ENCODE assay signal across 1 cellular context in the genomic region with DNA sequence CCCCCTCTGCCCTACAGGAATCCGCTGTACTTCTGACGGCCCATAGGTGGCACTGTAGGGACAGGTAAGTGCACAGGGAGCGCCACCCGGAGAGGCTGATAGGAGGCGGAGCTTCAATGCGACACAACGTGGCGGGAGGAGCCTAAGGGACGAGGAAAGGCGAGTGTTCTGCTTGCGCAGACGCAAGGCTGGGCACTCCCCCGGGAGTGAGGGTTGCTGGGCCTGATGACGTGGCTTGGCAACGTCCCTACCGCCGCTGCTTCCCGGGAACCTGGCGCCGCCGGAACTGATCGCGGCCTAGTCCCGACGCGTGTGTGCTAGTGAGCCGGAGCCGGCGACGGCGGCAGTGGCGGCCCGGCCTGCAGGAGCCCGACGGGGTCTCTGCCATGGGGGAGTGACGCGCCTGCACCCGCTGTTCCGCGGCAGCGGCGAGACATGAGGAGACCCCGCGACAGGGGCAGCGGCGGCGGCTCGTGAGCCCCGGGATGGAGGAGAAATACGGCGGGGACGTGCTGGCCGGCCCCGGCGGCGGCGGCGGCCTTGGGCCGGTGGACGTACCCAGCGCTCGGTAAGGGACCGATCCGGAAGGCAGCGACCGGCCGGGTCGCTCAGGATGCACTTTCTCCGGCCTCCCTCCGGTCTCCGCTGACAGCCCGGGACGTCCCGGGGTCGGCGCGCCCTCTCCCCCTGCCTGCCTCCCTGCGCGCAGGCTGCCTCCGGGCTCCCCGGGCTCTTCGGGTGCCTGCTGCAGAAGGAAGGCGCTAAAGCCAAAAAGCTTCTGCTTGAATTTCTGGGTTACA.
TF ChIP-seq lines count a peak whose summit lies in the region.

TSS of gene SLC30A5 (plus strand) at position 244 of the 800 bp plus-strand sequence. CDS start at position 486, 242 bp downstream.

TF ChIP-seq in K562, 482 proteins besides CTCF, POLR2A, EP300 and RAD21 (continued from another document and continues in another):
- TF ChIP-seq, protein P1, sequence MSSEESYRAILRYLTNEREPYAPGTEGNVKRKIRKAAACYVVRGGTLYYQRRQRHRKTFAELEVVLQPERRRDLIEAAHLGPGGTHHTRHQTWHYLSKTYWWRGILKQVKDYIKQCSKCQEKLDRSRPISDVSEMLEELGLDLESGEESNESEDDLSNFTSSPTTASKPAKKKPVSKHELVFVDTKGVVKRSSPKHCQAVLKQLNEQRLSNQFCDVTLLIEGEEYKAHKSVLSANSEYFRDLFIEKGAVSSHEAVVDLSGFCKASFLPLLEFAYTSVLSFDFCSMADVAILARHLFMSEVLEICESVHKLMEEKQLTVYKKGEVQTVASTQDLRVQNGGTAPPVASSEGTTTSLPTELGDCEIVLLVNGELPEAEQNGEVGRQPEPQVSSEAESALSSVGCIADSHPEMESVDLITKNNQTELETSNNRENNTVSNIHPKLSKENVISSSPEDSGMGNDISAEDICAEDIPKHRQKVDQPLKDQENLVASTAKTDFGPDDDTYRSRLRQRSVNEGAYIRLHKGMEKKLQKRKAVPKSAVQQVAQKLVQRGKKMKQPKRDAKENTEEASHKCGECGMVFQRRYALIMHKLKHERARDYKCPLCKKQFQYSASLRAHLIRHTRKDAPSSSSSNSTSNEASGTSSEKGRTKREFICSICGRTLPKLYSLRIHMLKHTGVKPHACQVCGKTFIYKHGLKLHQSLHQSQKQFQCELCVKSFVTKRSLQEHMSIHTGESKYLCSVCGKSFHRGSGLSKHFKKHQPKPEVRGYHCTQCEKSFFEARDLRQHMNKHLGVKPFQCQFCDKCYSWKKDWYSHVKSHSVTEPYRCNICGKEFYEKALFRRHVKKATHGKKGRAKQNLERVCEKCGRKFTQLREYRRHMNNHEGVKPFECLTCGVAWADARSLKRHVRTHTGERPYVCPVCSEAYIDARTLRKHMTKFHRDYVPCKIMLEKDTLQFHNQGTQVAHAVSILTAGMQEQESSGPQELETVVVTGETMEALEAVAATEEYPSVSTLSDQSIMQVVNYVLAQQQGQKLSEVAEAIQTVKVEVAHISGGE (CRISPR knock-in tag; IDR thresholded peaks at IDR 0.05): peak in 2 of 3 experiments; percentile 48 to 93; a peak in 4 of 6 replicates
- TF ChIP-seq EP400 (IDR thresholded peaks at IDR 0.05) (peak; percentile 97), CCNT2 (IDR thresholded peaks at IDR 0.05; ENCODE audit: borderline replicate concordance, extremely low read depth, insufficient read length, low read depth, low read length) (peak; percentile 94), RBM22 (IDR thresholded peaks at IDR 0.05; ENCODE audit: low read depth, low read length, poor library complexity, severe bottlenecking) (no peak), HNRNPLL (IDR thresholded peaks at IDR 0.05; ENCODE audit: low read depth, low read length, poor library complexity, severe bottlenecking) (peak; percentile 78), MTA3 (IDR thresholded peaks at IDR 0.05; ENCODE audit: borderline replicate concordance) (peak; percentile 89; the same call in 1 of the 2 replicates), KDM2B (CRISPR knock-in tag; IDR thresholded peaks at IDR 0.05) (peak; percentile 75; the same call in 1 of the 2 replicates), HDAC1 (IDR thresholded peaks at IDR 0.05) (peak in 1 of 2 experiments; percentile 91; a peak in 2 of 4 replicates), HDAC2 (IDR thresholded peaks at IDR 0.05) (no peak), ILK (tag; IDR thresholded peaks at IDR 0.05; ENCODE audit: borderline replicate concordance, low read depth) (no peak), CREM (IDR thresholded peaks at IDR 0.05; ENCODE audit: low read depth) (peak; percentile 97), ZNF395 (CRISPR knock-in tag; IDR thresholded peaks at IDR 0.05) (no peak; the same call in 1 of the 2 replicates), POU5F1 (IDR thresholded peaks at IDR 0.05; ENCODE audit: borderline replicate concordance, low read depth, low read length, partially characterized antibody) (peak; percentile 51), ZFP30 (CRISPR knock-in tag; IDR thresholded peaks at IDR 0.05; ENCODE audit: borderline replicate concordance) (no peak), E2F3 (CRISPR knock-in tag; IDR thresholded peaks at IDR 0.05) (0 out of 2 replicates have a peak, but pooled peaks have one; percentile 39), RNF2 (IDR thresholded peaks at IDR 0.05) (0 out of 2 replicates have a peak, but pooled peaks have one; percentile 26), ZBTB9 (CRISPR knock-in tag; IDR thresholded peaks at IDR 0.05) (0 out of 2 replicates have a peak, but pooled peaks have one; percentile 70), PML (IDR thresholded peaks at IDR 0.05; ENCODE audit: low read length) (peak; percentile 64; the same call in 1 of the 2 replicates), JUNB (CRISPR knock-in tag; conservative IDR thresholded peaks at IDR 0.05) (no peak), EWSR1 (IDR thresholded peaks at IDR 0.05; ENCODE audit: borderline replicate concordance, low read depth, partially characterized antibody) (no peak), ETS1 (conservative IDR thresholded peaks at IDR 0.05; ENCODE audit: control insufficient read depth, low read depth, low read length) (peak; percentile 76), DIDO1 (tag; IDR thresholded peaks at IDR 0.05; ENCODE audit: low read depth) (0 out of 2 replicates have a peak, but pooled peaks have one; percentile 25), ZNF551 (CRISPR knock-in tag; IDR thresholded peaks at IDR 0.05) (no peak), L3MBTL2 (IDR thresholded peaks at IDR 0.05) (peak; percentile 91), RCOR1 (IDR thresholded peaks at IDR 0.05; ENCODE audit: borderline replicate concordance in 1 of 2, low read depth in 2 of 2, low read length in 2 of 2) (peak in 1 of 2 experiments; percentile 58; a peak in 2 of 4 replicates), RAD51 (IDR thresholded peaks at IDR 0.05; ENCODE audit: borderline replicate concordance, low read depth) (no peak), CBX1 (IDR thresholded peaks at IDR 0.05; ENCODE audit: low read depth) (peak; percentile 75; the same call in 1 of the 2 replicates), FOXK2 (conservative IDR thresholded peaks at IDR 0.05 in 1 of 2, IDR thresholded peaks at IDR 0.05 in 1 of 2; ENCODE audit: low read depth in 2 of 2) (peak; percentile 81 to 84)
- TF ChIP-seq, protein P2, sequence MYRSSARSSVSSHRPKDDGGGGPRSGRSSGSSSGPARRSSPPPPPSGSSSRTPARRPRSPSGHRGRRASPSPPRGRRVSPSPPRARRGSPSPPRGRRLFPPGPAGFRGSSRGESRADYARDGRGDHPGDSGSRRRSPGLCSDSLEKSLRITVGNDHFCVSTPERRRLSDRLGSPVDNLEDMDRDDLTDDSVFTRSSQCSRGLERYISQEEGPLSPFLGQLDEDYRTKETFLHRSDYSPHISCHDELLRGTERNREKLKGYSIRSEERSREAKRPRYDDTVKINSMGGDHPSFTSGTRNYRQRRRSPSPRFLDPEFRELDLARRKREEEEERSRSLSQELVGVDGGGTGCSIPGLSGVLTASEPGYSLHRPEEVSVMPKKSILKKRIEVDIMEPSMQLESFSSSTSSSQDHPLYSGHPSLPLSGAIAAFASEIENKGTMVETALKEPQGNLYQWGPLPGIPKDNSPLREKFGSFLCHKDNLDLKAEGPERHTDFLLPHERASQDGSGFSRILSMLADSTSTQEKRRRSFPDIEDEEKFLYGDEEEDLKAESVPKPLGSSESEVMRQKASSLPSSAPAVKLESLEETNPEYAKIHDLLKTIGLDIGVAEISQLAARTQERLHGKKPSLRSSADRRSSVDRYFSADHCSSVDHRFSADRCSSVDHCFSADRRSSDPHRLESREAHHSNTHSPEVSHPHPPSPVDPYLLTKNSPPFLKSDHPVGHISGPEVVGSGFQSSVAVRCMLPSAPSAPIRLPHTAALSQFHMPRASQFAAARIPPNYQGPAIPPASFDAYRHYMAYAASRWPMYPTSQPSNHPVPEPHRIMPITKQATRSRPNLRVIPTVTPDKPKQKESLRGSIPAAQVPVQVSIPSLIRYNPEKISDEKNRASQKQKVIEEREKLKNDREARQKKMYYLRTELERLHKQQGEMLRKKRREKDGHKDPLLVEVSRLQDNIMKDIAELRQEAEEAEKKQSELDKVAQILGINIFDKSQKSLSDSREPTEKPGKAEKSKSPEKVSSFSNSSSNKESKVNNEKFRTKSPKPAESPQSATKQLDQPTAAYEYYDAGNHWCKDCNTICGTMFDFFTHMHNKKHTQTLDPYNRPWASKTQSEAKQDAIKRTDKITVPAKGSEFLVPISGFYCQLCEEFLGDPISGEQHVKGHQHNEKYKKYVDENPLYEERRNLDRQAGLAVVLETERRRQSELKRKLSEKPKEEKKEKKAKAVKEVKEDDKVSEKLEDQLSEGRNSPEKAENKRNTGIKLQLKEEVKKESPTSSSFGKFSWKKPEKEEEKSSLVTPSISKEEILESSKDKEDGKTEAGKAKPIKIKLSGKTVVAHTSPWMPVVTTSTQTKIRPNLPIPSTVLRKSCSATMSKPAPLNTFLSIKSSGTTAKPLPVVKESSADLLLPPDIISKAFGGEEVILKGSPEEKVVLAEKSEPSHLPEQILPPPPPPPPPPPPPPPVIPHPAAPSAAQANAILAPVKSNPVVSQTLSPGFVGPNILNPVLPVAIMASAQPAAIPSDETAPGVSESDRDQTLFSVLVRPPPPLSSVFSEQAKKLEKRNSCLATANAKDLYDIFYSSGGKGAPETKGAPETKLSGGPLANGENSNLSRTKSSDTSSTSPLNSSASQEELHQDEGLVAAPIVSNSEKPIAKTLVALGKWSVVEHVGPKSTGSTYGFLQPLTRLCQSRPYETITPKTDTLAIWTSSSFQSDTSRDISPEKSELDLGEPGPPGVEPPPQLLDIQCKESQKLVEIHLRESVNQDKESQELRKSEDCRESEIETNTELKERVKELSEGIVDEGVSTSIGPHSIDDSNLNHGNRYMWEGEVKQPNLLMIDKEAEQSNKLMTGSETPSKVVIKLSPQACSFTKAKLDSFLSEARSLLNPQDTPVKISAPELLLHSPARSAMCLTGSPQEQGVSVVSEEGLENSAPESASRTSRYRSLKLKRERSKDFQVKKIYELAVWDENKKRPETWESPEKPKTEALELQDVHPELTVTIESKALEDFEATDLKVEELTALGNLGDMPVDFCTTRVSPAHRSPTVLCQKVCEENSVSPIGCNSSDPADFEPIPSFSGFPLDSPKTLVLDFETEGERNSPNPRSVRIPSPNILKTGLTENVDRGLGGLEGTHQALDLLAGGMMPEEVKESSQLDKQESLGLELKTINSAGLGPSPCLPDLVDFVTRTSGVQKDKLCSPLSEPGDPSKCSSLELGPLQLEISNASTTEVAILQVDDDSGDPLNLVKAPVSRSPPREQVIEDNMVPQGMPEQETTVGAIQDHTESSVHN (IDR thresholded peaks at IDR 0.05; ENCODE audit: borderline replicate concordance in 1 of 2, low read depth in 1 of 2): no peak
- TF ChIP-seq, protein P3, sequence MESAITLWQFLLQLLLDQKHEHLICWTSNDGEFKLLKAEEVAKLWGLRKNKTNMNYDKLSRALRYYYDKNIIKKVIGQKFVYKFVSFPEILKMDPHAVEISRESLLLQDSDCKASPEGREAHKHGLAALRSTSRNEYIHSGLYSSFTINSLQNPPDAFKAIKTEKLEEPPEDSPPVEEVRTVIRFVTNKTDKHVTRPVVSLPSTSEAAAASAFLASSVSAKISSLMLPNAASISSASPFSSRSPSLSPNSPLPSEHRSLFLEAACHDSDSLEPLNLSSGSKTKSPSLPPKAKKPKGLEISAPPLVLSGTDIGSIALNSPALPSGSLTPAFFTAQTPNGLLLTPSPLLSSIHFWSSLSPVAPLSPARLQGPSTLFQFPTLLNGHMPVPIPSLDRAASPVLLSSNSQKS (CRISPR knock-in tag; IDR thresholded peaks at IDR 0.05): no peak
- TF ChIP-seq, protein P4, sequence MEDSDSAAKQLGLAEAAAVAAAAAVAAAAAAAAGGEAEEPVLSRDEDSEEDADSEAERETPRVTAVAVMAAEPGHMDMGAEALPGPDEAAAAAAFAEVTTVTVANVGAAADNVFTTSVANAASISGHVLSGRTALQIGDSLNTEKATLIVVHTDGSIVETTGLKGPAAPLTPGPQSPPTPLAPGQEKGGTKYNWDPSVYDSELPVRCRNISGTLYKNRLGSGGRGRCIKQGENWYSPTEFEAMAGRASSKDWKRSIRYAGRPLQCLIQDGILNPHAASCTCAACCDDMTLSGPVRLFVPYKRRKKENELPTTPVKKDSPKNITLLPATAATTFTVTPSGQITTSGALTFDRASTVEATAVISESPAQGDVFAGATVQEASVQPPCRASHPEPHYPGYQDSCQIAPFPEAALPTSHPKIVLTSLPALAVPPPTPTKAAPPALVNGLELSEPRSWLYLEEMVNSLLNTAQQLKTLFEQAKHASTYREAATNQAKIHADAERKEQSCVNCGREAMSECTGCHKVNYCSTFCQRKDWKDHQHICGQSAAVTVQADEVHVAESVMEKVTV (CRISPR knock-in tag; IDR thresholded peaks at IDR 0.05): peak; percentile 69
- TF ChIP-seq, protein P5, sequence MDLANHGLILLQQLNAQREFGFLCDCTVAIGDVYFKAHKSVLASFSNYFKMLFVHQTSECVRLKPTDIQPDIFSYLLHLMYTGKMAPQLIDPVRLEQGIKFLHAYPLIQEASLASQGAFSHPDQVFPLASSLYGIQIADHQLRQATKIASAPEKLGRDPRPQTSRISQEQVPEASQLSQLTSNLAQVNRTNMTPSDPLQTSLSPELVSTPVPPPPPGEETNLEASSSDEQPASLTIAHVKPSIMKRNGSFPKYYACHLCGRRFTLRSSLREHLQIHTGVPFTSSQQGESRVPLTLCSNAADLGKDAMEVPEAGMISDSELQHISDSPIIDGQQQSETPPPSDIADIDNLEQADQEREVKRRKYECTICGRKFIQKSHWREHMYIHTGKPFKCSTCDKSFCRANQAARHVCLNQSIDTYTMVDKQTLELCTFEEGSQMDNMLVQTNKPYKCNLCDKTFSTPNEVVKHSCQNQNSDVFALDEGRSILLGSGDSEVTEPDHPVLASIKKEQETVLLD (IDR thresholded peaks at IDR 0.05): peak; percentile 95
